27 cellular contexts compared by ENCODE assay signal in genomic region chr2:61588566-61588965, GRCh38.
"Had no signal": no experiment of that assay in that cellular context is flagged by ENCODE, and none has a peak within 500 bp of the region (broad histone marks: within the 10 kb centered on the region; RNA-seq: fewer than 3 reads in every experiment).

No MANE protein-coding gene starts in this region.

- ATAC-seq: effector memory CD8-positive, alpha-beta T cell; esophagus mucosa; foreskin keratinocyte; gastrocnemius medialis; gastroesophageal sphincter; heart left ventricle; heart right ventricle had no signal

- FAIRE-seq: colon, endometrium, endothelial cell of umbilical vein, frontal cortex had no signal

- H3K4me3 ChIP-seq: colonic mucosa, coronary artery, dorsolateral prefrontal cortex, esophagus muscularis mucosa, esophagus squamous epithelium, gastrocnemius medialis, gastroesophageal sphincter, heart left ventricle, heart right ventricle had no signal

- H3K36me3 ChIP-seq: colonic mucosa, esophagus muscularis mucosa, esophagus squamous epithelium, gastrocnemius medialis, gastroesophageal sphincter, heart left ventricle, heart right ventricle had no signal

- H3K9me3 ChIP-seq: colonic mucosa, esophagus muscularis mucosa, esophagus squamous epithelium, gastrocnemius medialis, gastroesophageal sphincter had no signal

- DNase-seq: colonic mucosa; cortex of kidney; dermis blood vessel endothelial cell; dorsolateral prefrontal cortex; effector CD4-positive, alpha-beta T cell; effector CD8-positive, alpha-beta T cell; effector memory CD4-positive, alpha-beta T cell; effector memory CD8-positive, alpha-beta T cell; endodermal cell; erythroblast; esophagus squamous epithelium; foreskin fibroblast; foreskin keratinocyte; gastrocnemius medialis; glutamatergic neuron; head of caudate nucleus; heart left ventricle; heart right ventricle had no signal

- H3K27ac ChIP-seq: colonic mucosa, coronary artery, dorsolateral prefrontal cortex, epithelial cell of prostate, esophagus muscularis mucosa, esophagus squamous epithelium, foreskin keratinocyte, gastrocnemius medialis, gastroesophageal sphincter, heart left ventricle, heart right ventricle had no signal

- H3K4me1 ChIP-seq: colonic mucosa, esophagus muscularis mucosa, esophagus squamous epithelium, foreskin keratinocyte, gastrocnemius medialis, gastroesophageal sphincter had no signal

- H3K27me3 ChIP-seq: colonic mucosa, dorsolateral prefrontal cortex, esophagus muscularis mucosa, esophagus squamous epithelium, foreskin keratinocyte, gastrocnemius medialis, gastroesophageal sphincter, heart left ventricle, heart right ventricle had no signal
